ENCODE assay signal across 15 cellular contexts in genomic region chr3:88742674-88743507, GRCh38.
DNase-seq lines count a peak whose midpoint lies in the region; ATAC-seq and TF ChIP-seq lines count a peak whose summit lies in the region.
"Had no signal": no experiment of that assay in that cellular context is flagged by ENCODE, and none has a peak within 500 bp of the region (broad histone marks: within the 10 kb centered on the region; RNA-seq: fewer than 3 reads in every experiment).

No MANE protein-coding gene starts in this region.

- peak; percentile 15 for ATAC-seq in lung (ENCODE audit: insufficient read depth, low FRiP score)
- ATAC-seq in GM21723 (IDR thresholded peaks at IDR 0.05; ENCODE audit: unreplicated experiment) = no peak
- ATAC-seq in GM19035 (IDR thresholded peaks at IDR 0.05; ENCODE audit: unreplicated experiment) = no peak
- ATAC-seq: HepG2 had no signal

- DNase-seq in NCI-H82 treated with DMSO at 0.1 percent for 48 hours (lab: John Stamatoyannopoulos, UW; ENCODE audit: unreplicated experiment) (peak; percentile 6), epithelial cell of esophagus (ENCODE audit: low read depth) (peak; percentile 3), lung (ENCODE audit: low spot score) (no peak), vagina (ENCODE audit: extremely low spot score in 2 of 2) (no peak)
- no peak for DNase-seq in effector memory CD4-positive, alpha-beta T cell
- DNase-seq: 8988T; CD4-positive, alpha-beta memory T cell; DMS153; DMS79; GDM1; H9 had no signal

- no peak overlapping the region for H3K27ac ChIP-seq in lung (ENCODE audit: low read depth in 1 of 2, low read length in 1 of 2)
- H3K27ac ChIP-seq in vagina = no peak overlapping the region
- no peak overlapping the region for H3K27ac ChIP-seq in effector memory CD4-positive, alpha-beta T cell (ENCODE audit: insufficient read depth, low read length, poor library complexity, severe bottlenecking)
- H3K27ac ChIP-seq: BLaER1 had no signal

- H3K4me3 ChIP-seq in epithelial cell of esophagus (ENCODE audit: low read length) (no peak overlapping the region), lung (no peak overlapping the region), vagina (no peak overlapping the region)
- no peak overlapping the region for H3K4me3 ChIP-seq in effector memory CD4-positive, alpha-beta T cell (ENCODE audit: insufficient read depth, low read depth, low read length, poor library complexity, severe bottlenecking)
- H3K4me3 ChIP-seq: BLaER1 had no signal

- H3K36me3 ChIP-seq in lung (ENCODE audit: control insufficient read depth in 2 of 2, insufficient read depth in 2 of 2, low read length in 2 of 2) = no peaks in the 10 kb centered on the region
- no peaks in the 10 kb centered on the region for H3K36me3 ChIP-seq in vagina
- H3K36me3 ChIP-seq in effector memory CD4-positive, alpha-beta T cell (ENCODE audit: control insufficient read depth, insufficient read depth, low read length) = no peaks in the 10 kb centered on the region
- H3K36me3 ChIP-seq: BLaER1 had no signal

- no peak for TF ChIP-seq POLR2A in vagina (IDR thresholded peaks at IDR 0.05)

- TF ChIP-seq CTCF in epithelial cell of esophagus (IDR thresholded peaks at IDR 0.05; ENCODE audit: insufficient read depth, low read depth, low read length, missing control alignments) (no peak), lung (IDR thresholded peaks at IDR 0.05; ENCODE audit: control extremely low read depth, extremely low read depth) (no peak), vagina (IDR thresholded peaks at IDR 0.05) (no peak)

- H3K4me1 ChIP-seq in lung (ENCODE audit: control insufficient read depth in 2 of 2, insufficient read depth in 2 of 2, low read length in 2 of 2) (no peaks in the 10 kb centered on the region), vagina (no peaks in the 10 kb centered on the region)
- H3K4me1 ChIP-seq in effector memory CD4-positive, alpha-beta T cell (ENCODE audit: control insufficient read depth, insufficient read depth, low read length, poor library complexity, severe bottlenecking) = no peaks in the 10 kb centered on the region
- H3K4me1 ChIP-seq: BLaER1 had no signal

- peaks cover 0 to 5% of the 10 kb centered on the region in 2 donors for H3K9me3 ChIP-seq in lung (ENCODE audit: control insufficient read depth in 2 of 2, insufficient read depth in 1 of 2, low read length in 1 of 2)
- no peaks in the 10 kb centered on the region for H3K9me3 ChIP-seq in vagina
- H3K9me3 ChIP-seq in effector memory CD4-positive, alpha-beta T cell (ENCODE audit: control insufficient read depth, low read length) = no peaks in the 10 kb centered on the region
- H3K9me3 ChIP-seq: BLaER1 had no signal

- no peaks in the 10 kb centered on the region for H3K27me3 ChIP-seq in lung (ENCODE audit: control insufficient read depth, insufficient read depth)
- no peaks in the 10 kb centered on the region for H3K27me3 ChIP-seq in vagina
- no peaks in the 10 kb centered on the region for H3K27me3 ChIP-seq in effector memory CD4-positive, alpha-beta T cell (replicated peaks; ENCODE audit: control insufficient read depth, insufficient read depth, low read length, poor library complexity, severe bottlenecking)
- H3K27me3 ChIP-seq: BLaER1 had no signal

- intact Hi-C loops in vagina (cut with DNase I) = no loop called here

Comparison
In these comparisons a context has a peak if more than half of its experiments do, and no peak if none do; other contexts are left out.
1. DNase-seq: peak in NCI-H82 treated with DMSO at 0.1 percent for 48 hours (single experiment) and epithelial cell of esophagus (single experiment); none in lung (single experiment), vagina (0 of 2) and effector memory CD4-positive, alpha-beta T cell (0 of 3).